8 cellular contexts compared by ENCODE assay signal in the genomic region with DNA sequence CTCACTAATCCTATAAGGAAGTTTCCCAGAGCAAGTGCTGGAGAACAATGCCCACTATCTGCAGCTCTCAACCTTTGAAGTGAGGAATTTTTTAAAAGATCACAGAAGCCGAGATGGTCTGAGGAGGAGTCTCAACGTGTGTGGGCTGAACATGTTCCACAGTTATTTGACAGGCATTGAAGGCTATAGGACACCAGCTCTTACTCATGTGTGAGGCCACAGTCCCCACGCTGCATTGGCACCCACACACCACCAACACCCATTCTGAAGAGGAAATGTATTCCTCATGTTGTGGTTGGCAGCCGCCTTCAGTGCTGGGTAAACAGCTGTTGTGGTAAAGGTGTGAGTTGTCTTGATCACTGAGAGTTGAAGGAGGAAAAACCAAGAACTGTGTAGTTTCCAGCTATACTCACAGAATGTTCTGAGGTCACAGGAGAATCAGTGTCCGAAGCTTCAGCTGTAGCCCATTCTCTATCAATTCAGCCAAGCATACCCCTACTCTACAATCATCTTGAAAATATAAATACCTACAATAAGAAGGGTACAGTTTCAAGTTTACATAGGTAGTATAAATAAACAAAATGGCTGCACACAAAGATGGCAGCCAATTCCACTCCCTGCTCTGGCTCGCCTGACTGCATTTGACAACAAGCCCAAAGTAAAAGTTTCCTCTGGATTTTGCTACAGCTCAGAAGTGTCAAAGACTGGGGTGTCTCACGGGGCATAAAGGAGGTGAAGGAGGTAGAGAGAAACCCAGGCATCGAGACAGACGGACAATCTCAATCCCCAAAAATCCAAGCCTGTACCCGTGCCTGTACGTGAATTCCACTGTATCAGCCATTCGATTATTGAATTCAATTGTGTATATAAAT. TPM values are rescaled to one million over a fixed set of nuclear protein-coding genes. Genes with fewer than 3 reads are reported as not detected.
DNase-seq lines count a peak whose midpoint lies in the region; ATAC-seq and TF ChIP-seq lines count a peak whose summit lies in the region.

No MANE protein-coding gene starts in this region.

- H3K4me1 Mint-ChIP-seq in activated B cell treated with CpG ODN at 0.5 μM for 24 hours, result peaks cover 9% of the 10 kb centered on the region

- H3K27me3 Mint-ChIP-seq in activated B cell treated with CpG ODN at 0.5 μM for 24 hours, result no peaks in the 10 kb centered on the region

- peaks cover 3% of the 10 kb centered on the region for H3K9me3 Mint-ChIP-seq in activated B cell treated with CpG ODN at 0.5 μM for 24 hours

- intact Hi-C loops in activated B cell treated with CpG ODN at 0.5 μM for 24 hours (cut with micrococcal nuclease), result loop anchor here (1.0 kb wide), 1 partner anchor 13 kb away; no protein-coding TSS in a partner anchor

- CTCF ChIA-PET in activated B cell treated with CpG ODN at 0.5 μM for 24 hours (lab: Charles Lee), result no interaction called here

- ATAC-seq in GM18508 (IDR thresholded peaks at IDR 0.05; ENCODE audit: insufficient read depth, unreplicated experiment) (peak; percentile 94), HG02884 (IDR thresholded peaks at IDR 0.05; ENCODE audit: unreplicated experiment) (peak; percentile 86), activated B cell treated with CpG ODN at 0.5 μM for 24 hours (ENCODE audit: low read depth) (peak; percentile 72)

- no peaks in the 10 kb centered on the region for H3K36me3 Mint-ChIP-seq in activated B cell treated with CpG ODN at 0.5 μM for 24 hours (ENCODE audit: low read depth)

- H3K4me3 Mint-ChIP-seq in activated B cell treated with CpG ODN at 0.5 μM for 24 hours, result no peak overlapping the region

- TF ChIP-seq CTCF in activated B cell treated with CpG ODN at 0.5 μM for 24 hours (IDR thresholded peaks at IDR 0.05), result no peak

- POLR2A ChIA-PET in activated B cell treated with CpG ODN at 0.5 μM for 24 hours (lab: Charles Lee), result interaction anchor here (1.9 kb wide), 1 partner anchor 23 kb away, joined by 5 read pairs; no protein-coding TSS in a partner anchor

- no peak for DNase-seq in activated B cell treated with CpG ODN at 0.5 μM for 24 hours
- DNase-seq in effector CD8-positive, alpha-beta T cell (lab: John Stamatoyannopoulos, UW), result peak; percentile 43
- DNase-seq in stimulated activated CD4-positive, alpha-beta T cell treated with anti-CD3 and anti-CD28 coated beads, TNF-alpha, amount 100 ng/mL, for 48 hours (ENCODE audit: low read depth in 3 of 3), result peak; percentile 67 to 84 (median 67)
- DNase-seq in SK-N-DZ (ENCODE audit: low spot score), result no peak
- DNase-seq in T1000 (lab: John Stamatoyannopoulos, UW), result no peak
- DNase-seq in AML-193 (lab: John Stamatoyannopoulos, UW), result no peak

- peak overlapping the region; percentile 30 for H3K27ac Mint-ChIP-seq in activated B cell treated with CpG ODN at 0.5 μM for 24 hours

RNA-seq across cellular contexts. Expression of gene CD226, which starts 12.1 kb away (rescaled TPM):
- 6.7 and 8.3 TPM in 2 replicates for total RNA-seq in activated B cell treated with CpG ODN at 0.5 μM for 24 hours
- 0.09 and 0.15 TPM in 2 replicates for polyA plus RNA-seq in SK-N-DZ (2014; cell fraction: cytosol; rRNA removed)
- polyA plus RNA-seq in SK-N-DZ (2014; cell fraction: nucleus; rRNA removed), result 0.12 and 0.28 TPM in 2 replicates

Comparison
In these comparisons a context has a peak if more than half of its experiments do, and no peak if none do; other contexts are left out.
1. DNase-seq: peak in effector CD8-positive, alpha-beta T cell (single experiment) and stimulated activated CD4-positive, alpha-beta T cell treated with anti-CD3 and anti-CD28 coated beads, TNF-alpha, amount 100 ng/mL, for 48 hours (3 of 3); none in activated B cell treated with CpG ODN at 0.5 μM for 24 hours (single experiment), SK-N-DZ (single experiment), T1000 (single experiment) and AML-193 (0 of 2).
2. Peak in every context shown above with its lines, with median percentiles within 50 percentile points of each other: ATAC-seq.